ENCODE assay signal across 14 cellular contexts in the genomic region with DNA sequence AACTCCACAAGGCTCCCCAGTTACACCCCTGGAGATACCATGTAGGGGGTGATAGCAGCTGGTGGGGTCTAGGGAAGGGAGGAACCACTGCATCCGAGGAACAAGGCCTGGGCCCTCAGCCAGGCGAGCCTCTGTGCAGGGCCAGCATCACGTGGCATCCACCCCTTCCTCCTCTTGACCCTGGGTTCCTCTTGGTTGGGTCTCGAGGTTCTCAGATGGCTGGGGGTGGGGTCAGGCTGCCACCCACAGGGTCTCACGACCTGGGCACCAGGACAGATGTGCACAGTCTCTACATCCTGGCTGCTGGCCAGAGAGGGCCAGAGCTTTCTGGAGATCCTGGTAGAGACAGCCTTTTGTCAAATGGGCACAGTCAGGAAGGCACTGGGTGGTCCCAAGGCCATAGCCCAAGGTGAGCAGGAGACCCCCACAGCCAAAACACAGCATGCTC. TPM values are rescaled to one million over a fixed set of nuclear protein-coding genes. Genes with fewer than 3 reads are reported as not detected.
DNase-seq lines count a peak whose midpoint lies in the region; ATAC-seq and TF ChIP-seq lines count a peak whose summit lies in the region.
"Had no signal": no experiment of that assay in that cellular context is flagged by ENCODE, and none has a peak within 500 bp of the region (broad histone marks: within the 10 kb centered on the region; RNA-seq: fewer than 3 reads in every experiment).

No MANE protein-coding gene starts in this region.

- intact Hi-C loops in Right ventricle myocardium superior (cut with DNase I) (loop anchor here (10.0 kb wide), 1 partner anchor 134 kb away; no protein-coding TSS in a partner anchor), left ventricle myocardium inferior (cut with micrococcal nuclease) (no loop called here), ovary (cut with DNase I) (no loop called here)

- peak; percentile 76 for DNase-seq in Right ventricle myocardium superior
- DNase-seq in right atrium auricular region (ENCODE audit: low spot score), result no peak
- DNase-seq in left ventricle myocardium inferior, result peak; percentile 52
- peak; percentile 26 to 73 (median 41) for DNase-seq in ovary
- DNase-seq in cerebellar cortex (ENCODE audit: low spot score), result no peak
- DNase-seq in cerebellar nuclear complex (lab: John Stamatoyannopoulos, UW), result no peak
- no peak for DNase-seq in G401 (ENCODE audit: low spot score)
- DNase-seq in T-helper 9 cell, result no peak
- DNase-seq: activated CD4-positive, alpha-beta T cell treated with anti-CD3 and anti-CD28 coated beads for 4 hours; DMS153; kidney glomerular epithelial cell; NCI-H226 had no signal

- in situ Hi-C loops in G401 (cut with HindIII; ENCODE audit: low sequenced_read_pairs), result no loop called here

- H3K27ac ChIP-seq in right atrium auricular region, result no peak overlapping the region
- no peak overlapping the region for H3K27ac ChIP-seq in left ventricle myocardium inferior (replicated peaks)
- H3K27ac ChIP-seq in ovary, result no peak overlapping the region
- H3K27ac ChIP-seq: neutrophil, thoracic aorta had no signal

- TF ChIP-seq CTCF in right atrium auricular region (IDR thresholded peaks at IDR 0.05) (no peak), left ventricle myocardium inferior (IDR thresholded peaks at IDR 0.05; ENCODE audit: borderline replicate concordance) (no peak), ovary (IDR thresholded peaks at IDR 0.05) (no peak)

- H3K4me3 ChIP-seq in right atrium auricular region (no peak overlapping the region), left ventricle myocardium inferior (no peak overlapping the region), ovary (no peak overlapping the region)
- H3K4me3 ChIP-seq: thoracic aorta had no signal

- TF ChIP-seq EP300 in ovary (IDR thresholded peaks at IDR 0.05), result no peak

- no peaks in the 10 kb centered on the region for H3K27me3 ChIP-seq in right atrium auricular region
- no peaks in the 10 kb centered on the region for H3K27me3 ChIP-seq in left ventricle myocardium inferior (ENCODE audit: low read depth)
- no peaks in the 10 kb centered on the region for H3K27me3 ChIP-seq in ovary
- H3K27me3 ChIP-seq: neutrophil had no signal

- ATAC-seq in Right ventricle myocardium superior (ENCODE audit: poor library complexity), result peak; percentile 10

- TF ChIP-seq POLR2A in ovary (IDR thresholded peaks at IDR 0.05), result no peak

- H3K9me3 ChIP-seq in right atrium auricular region (no peaks in the 10 kb centered on the region), left ventricle myocardium inferior (replicated peaks) (no peaks in the 10 kb centered on the region), ovary (no peaks in the 10 kb centered on the region)
- H3K9me3 ChIP-seq: neutrophil, thoracic aorta had no signal

- 18 to 51% (median 45%) methylated on average over 5 of the region's 5 CpGs for WGBS in ovary, 3 donors

- H3K36me3 ChIP-seq in right atrium auricular region, result no peaks in the 10 kb centered on the region
- no peaks in the 10 kb centered on the region for H3K36me3 ChIP-seq in left ventricle myocardium inferior
- H3K36me3 ChIP-seq in ovary, result no peaks in the 10 kb centered on the region
- H3K36me3 ChIP-seq: neutrophil, thoracic aorta had no signal

- H3K4me1 ChIP-seq in right atrium auricular region, result peaks cover 0 to 63% of the 10 kb centered on the region in 2 donors
- H3K4me1 ChIP-seq in left ventricle myocardium inferior, result peaks cover 86% of the 10 kb centered on the region
- H3K4me1 ChIP-seq in ovary (ENCODE audit: insufficient read depth), result peaks cover 72% of the 10 kb centered on the region

RNA-seq across cellular contexts. Expression of gene HS6ST1, which starts 10.4 kb away (rescaled TPM):
- total RNA-seq in Right ventricle myocardium superior (35.1 TPM), right atrium auricular region (10 to 100 TPM; 19.0 to 25.8 TPM), left ventricle myocardium inferior (26.7 TPM), ovary (10 to 100 TPM; 23.7 to 62.5 (median 48.0) TPM)
- 10 to 100 TPM; 12.9 to 45.3 TPM for polyA plus RNA-seq in ovary
- total RNA-seq in G401 (2014; rRNA removed; shearing (Covaris generic)), result 45.2 and 45.4 TPM in 2 replicates

Comparison
In these comparisons a context has a peak if more than half of its experiments do, and no peak if none do; other contexts are left out.
1. DNase-seq: peak in Right ventricle myocardium superior (single experiment), left ventricle myocardium inferior (single experiment) and ovary (5 of 5); none in right atrium auricular region (single experiment), cerebellar cortex (single experiment), cerebellar nuclear complex (0 of 2), G401 (single experiment) and T-helper 9 cell (single experiment).